ENCODE assay signal across 9 cellular contexts in the genomic region with DNA sequence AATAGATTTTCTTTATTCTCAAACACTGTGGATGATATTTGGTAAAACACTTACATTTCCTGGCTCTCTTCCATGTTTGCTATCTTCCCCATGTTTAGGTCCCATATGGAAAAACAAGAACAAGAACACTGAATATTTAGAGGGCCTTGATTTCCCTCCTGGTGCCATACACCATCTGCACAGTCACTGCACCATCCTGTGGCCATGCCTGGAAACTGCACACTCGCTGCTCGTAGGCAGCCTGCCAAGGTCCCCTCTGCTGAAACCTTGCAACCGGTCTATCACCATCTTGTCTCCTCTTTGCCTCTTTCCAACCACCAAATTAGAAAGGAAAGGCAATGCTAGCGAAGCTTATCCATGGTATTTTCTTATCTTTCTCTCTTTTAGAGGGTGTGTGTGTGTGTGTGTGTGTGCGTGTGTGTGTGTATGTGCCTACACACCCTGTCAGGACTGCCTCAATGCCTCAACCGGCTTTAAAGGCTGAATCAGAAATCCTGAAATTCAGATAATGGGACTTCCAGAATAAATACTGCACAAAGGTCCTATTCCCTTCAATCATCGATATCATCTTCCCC.
DNase-seq lines count a peak whose midpoint lies in the region; ATAC-seq, FAIRE-seq and TF ChIP-seq lines count a peak whose summit lies in the region.
"Had no signal": no experiment of that assay in that cellular context is flagged by ENCODE, and none has a peak within 500 bp of the region (broad histone marks: within the 10 kb centered on the region; RNA-seq: fewer than 3 reads in every experiment).

No MANE protein-coding gene starts in this region.

- H3K27ac ChIP-seq in K562 (ENCODE audit: extremely low read depth, low read depth, low read length), result no peak overlapping the region
- H3K27ac ChIP-seq: thoracic aorta had no signal

- no peaks in the 10 kb centered on the region for H3K36me3 Mint-ChIP-seq in T-helper 2 cell treated with Interferon-gamma antibody and Interleukin-4, amounts not matched to agents 5 μg/mL and 100 μg/mL, for 36 hours (ENCODE audit: low read depth)

- no peak for TF ChIP-seq EP300 in K562 (IDR thresholded peaks at IDR 0.05; ENCODE audit: low read length)

- no peaks in the 10 kb centered on the region for H3K79me2 ChIP-seq in K562 (ENCODE audit: control insufficient read depth, insufficient read depth, low read length)

- no peak overlapping the region for H3K4me3 Mint-ChIP-seq in T-helper 2 cell treated with Interferon-gamma antibody and Interleukin-4, amounts not matched to agents 5 μg/mL and 100 μg/mL, for 36 hours

- peaks cover 3% of the 10 kb centered on the region for H3K4me1 Mint-ChIP-seq in T-helper 2 cell treated with Interferon-gamma antibody and Interleukin-4, amounts not matched to agents 5 μg/mL and 100 μg/mL, for 36 hours (ENCODE audit: low read depth)

- BruUV-seq in K562 (replicated peaks; lab: Mats Ljungman, UMichigan), result no TSS peak

- H3K4me2 ChIP-seq in K562 (ENCODE audit: insufficient read depth, low read length), result no peak overlapping the region

- no peak for TF ChIP-seq POLR2A in K562 (conservative IDR thresholded peaks at IDR 0.05)

- DNase-seq in T-helper 2 cell, result peak in 3 of 5 experiments; percentile 3 to 30 (median 4)
- DNase-seq in T-helper 2 cell treated with Interferon-gamma antibody and Interleukin-4, amounts not matched to agents 5 μg/mL and 100 μg/mL, for 36 hours (ENCODE audit: low spot score), result no peak
- peak; percentile 9 for DNase-seq in T follicular helper cell (ENCODE audit: low read depth)
- DNase-seq in K562 (ENCODE audit: extremely low read depth in 1 of 4, low spot score in 3 of 4), result peak; percentile 15 to 23 (median 18)
- DNase-seq in kidney epithelial cell (ENCODE audit: low read depth), result no peak
- peak; percentile 4 for DNase-seq in stimulated activated CD8-positive, alpha-beta memory T cell treated with anti-CD3 and anti-CD28 coated beads, Interleukin-15, amount 100 ng/mL, for 1 hour (ENCODE audit: low read depth)
- DNase-seq in frontal cortex (ENCODE audit: low spot score in 2 of 2), result no peak

- H3K9me3 Mint-ChIP-seq in T-helper 2 cell treated with Interferon-gamma antibody and Interleukin-4, amounts not matched to agents 5 μg/mL and 100 μg/mL, for 36 hours, result no peaks in the 10 kb centered on the region

- TF ChIP-seq CTCF in LNCAP (IDR thresholded peaks at IDR 0.05) (peak; percentile 68), K562 (IDR thresholded peaks at IDR 0.05 in 2 of 3, conservative IDR thresholded peaks at IDR 0.05 in 1 of 3; ENCODE audit: insufficient read depth in 2 of 3, low read depth in 1 of 3, low read length in 3 of 3) (peak; percentile 47 to 61 (median 58)), kidney epithelial cell (IDR thresholded peaks at IDR 0.05; ENCODE audit: insufficient read depth, low read length, poor library complexity, severe bottlenecking) (peak; percentile 57)

- FAIRE-seq in K562 (lab: Jason Lieb, UNC) (peak; percentile 68), frontal cortex (lab: Jason Lieb, UNC) (no peak)

- 2% methylated on average over 6 of the region's 7 CpGs for WGBS in K562 (ENCODE audit: insufficient coverage, low coverage, missing lambda C conversion rate)

- H3K4me1 ChIP-seq in K562 (replicated peaks in 1 of 2; ENCODE audit: control insufficient read depth in 2 of 2, insufficient read depth in 2 of 2, low read length in 2 of 2), result no peaks in the 10 kb centered on the region

- H4K20me1 ChIP-seq in K562 (replicated peaks; ENCODE audit: control insufficient read depth, insufficient read depth, low read length), result no peaks in the 10 kb centered on the region

- H3K27me3 ChIP-seq in K562 (ENCODE audit: control insufficient read depth in 2 of 2, insufficient read depth in 2 of 2, low read length in 2 of 2) (no peaks in the 10 kb centered on the region), kidney epithelial cell (ENCODE audit: control insufficient read depth, insufficient read depth, low read length) (no peaks in the 10 kb centered on the region)

- no peak overlapping the region for H2AFZ ChIP-seq in K562 (ENCODE audit: low read depth, low read length)

- H3K9me3 ChIP-seq in K562 (replicated peaks; ENCODE audit: control insufficient read depth, insufficient read depth, low read depth, low read length), result no peaks in the 10 kb centered on the region
- H3K9me3 ChIP-seq: thoracic aorta had no signal

- in situ Hi-C loops in K562 (cut with MboI), result loop anchor here (25.0 kb wide), 2 partner anchors 326 to 526 kb away; no protein-coding TSS in a partner anchor

- no peak overlapping the region for H3K9ac ChIP-seq in K562 (ENCODE audit: insufficient read depth in 1 of 2, low read depth in 2 of 2, low read length in 2 of 2)

- H3K36me3 ChIP-seq in K562 (ENCODE audit: control insufficient read depth, insufficient read depth, low read length) (no peaks in the 10 kb centered on the region), kidney epithelial cell (ENCODE audit: control insufficient read depth, insufficient read depth, low read length) (no peaks in the 10 kb centered on the region)
- H3K36me3 ChIP-seq: thoracic aorta had no signal

- TF ChIP-seq RAD21 in K562 (CRISPR knock-in tag; conservative IDR thresholded peaks at IDR 0.05 in 1 of 2, IDR thresholded peaks at IDR 0.05 in 1 of 2), result peak; percentile 42 to 51

- H3K9me1 ChIP-seq in K562 (ENCODE audit: control insufficient read depth, insufficient read depth, low read length), result no peaks in the 10 kb centered on the region

- no peak overlapping the region for H3K27ac Mint-ChIP-seq in T-helper 2 cell treated with Interferon-gamma antibody and Interleukin-4, amounts not matched to agents 5 μg/mL and 100 μg/mL, for 36 hours

- peaks cover 2% of the 10 kb centered on the region for H3K27me3 Mint-ChIP-seq in T-helper 2 cell treated with Interferon-gamma antibody and Interleukin-4, amounts not matched to agents 5 μg/mL and 100 μg/mL, for 36 hours (ENCODE audit: low read depth)

- POLR2A ChIA-PET in K562 (lab: Yijun Ruan, JAX), result no interaction called here

- H3K4me3 ChIP-seq in K562, result no peak overlapping the region
- no peak overlapping the region for H3K4me3 ChIP-seq in kidney epithelial cell (ENCODE audit: low read depth, low read length)
- H3K4me3 ChIP-seq: thoracic aorta had no signal

- peak; percentile 75; the same call in 1 of the 3 replicates for ATAC-seq in K562

- CTCF ChIA-PET in K562 (lab: Yijun Ruan, JAX; ENCODE audit: low intra/inter-chr PET ratio), result interaction anchor here (0.5 to 1.8 kb wide), 4 partner anchors 127 to 785 kb away, joined by 3 to 6 read pairs (median 4); no protein-coding TSS in a partner anchor

- intact Hi-C loops in K562 (cut with micrococcal nuclease), result no loop called here

TF ChIP-seq in K562, 482 proteins besides CTCF, POLR2A, EP300 and RAD21:
- no peak for TF ChIP-seq ZNF124 (CRISPR knock-in tag; IDR thresholded peaks at IDR 0.05)
- TF ChIP-seq FOS (IDR thresholded peaks at IDR 0.05; ENCODE audit: extremely low read depth, insufficient read length), result no peak
- TF ChIP-seq, protein P1, sequence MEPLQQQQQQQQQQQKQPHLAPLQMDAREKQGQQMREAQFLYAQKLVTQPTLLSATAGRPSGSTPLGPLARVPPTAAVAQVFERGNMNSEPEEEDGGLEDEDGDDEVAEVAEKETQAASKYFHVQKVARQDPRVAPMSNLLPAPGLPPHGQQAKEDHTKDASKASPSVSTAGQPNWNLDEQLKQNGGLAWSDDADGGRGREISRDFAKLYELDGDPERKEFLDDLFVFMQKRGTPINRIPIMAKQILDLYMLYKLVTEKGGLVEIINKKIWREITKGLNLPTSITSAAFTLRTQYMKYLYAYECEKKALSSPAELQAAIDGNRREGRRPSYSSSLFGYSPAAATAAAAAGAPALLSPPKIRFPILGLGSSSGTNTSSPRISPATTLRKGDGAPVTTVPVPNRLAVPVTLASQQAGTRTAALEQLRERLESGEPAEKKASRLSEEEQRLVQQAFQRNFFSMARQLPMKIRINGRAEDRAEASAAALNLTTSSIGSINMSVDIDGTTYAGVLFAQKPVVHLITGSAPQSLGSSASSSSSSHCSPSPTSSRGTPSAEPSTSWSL (CRISPR knock-in tag; IDR thresholded peaks at IDR 0.05; ENCODE audit: borderline replicate concordance), result no peak
- TF ChIP-seq ZNF143 (CRISPR knock-in tag; IDR thresholded peaks at IDR 0.05), result no peak
- TF ChIP-seq ZNF263 (CRISPR knock-in tag; IDR thresholded peaks at IDR 0.05; ENCODE audit: borderline replicate concordance), result no peak
- peak; percentile 68 for TF ChIP-seq NFIC (IDR thresholded peaks at IDR 0.05)
- no peak for TF ChIP-seq FOXM1 (IDR thresholded peaks at IDR 0.05; ENCODE audit: low read depth)
- no peak for TF ChIP-seq FOXM1 (CRISPR knock-in tag; IDR thresholded peaks at IDR 0.05; ENCODE audit: low read depth)
- TF ChIP-seq, protein P2, sequence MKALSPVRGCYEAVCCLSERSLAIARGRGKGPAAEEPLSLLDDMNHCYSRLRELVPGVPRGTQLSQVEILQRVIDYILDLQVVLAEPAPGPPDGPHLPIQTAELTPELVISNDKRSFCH (CRISPR knock-in tag; IDR thresholded peaks at IDR 0.05), result no peak
- TF ChIP-seq, protein P2 (tag; IDR thresholded peaks at IDR 0.05), result no peak
- no peak for TF ChIP-seq MEIS2 (IDR thresholded peaks at IDR 0.05; ENCODE audit: partially characterized antibody)
- TF ChIP-seq ETV5 (CRISPR knock-in tag; IDR thresholded peaks at IDR 0.05; ENCODE audit: low read depth), result no peak
- 0 out of 2 replicates have a peak, but pooled peaks have one; percentile 14 for TF ChIP-seq SMC3 (conservative IDR thresholded peaks at IDR 0.05; ENCODE audit: insufficient read depth, low read depth, low read length)
- no peak for TF ChIP-seq SMARCE1 (IDR thresholded peaks at IDR 0.05)
- TF ChIP-seq ZNF140 (CRISPR knock-in tag; IDR thresholded peaks at IDR 0.05), result no peak
TF ChIP-seq in K562: peak in this region for 2.

Comparison
In these comparisons a context has a peak if more than half of its experiments do, and no peak if none do; other contexts are left out.
1. DNase-seq: peak in T-helper 2 cell (3 of 5), T follicular helper cell (single experiment), K562 (4 of 4) and stimulated activated CD8-positive, alpha-beta memory T cell treated with anti-CD3 and anti-CD28 coated beads, Interleukin-15, amount 100 ng/mL, for 1 hour (single experiment); none in T-helper 2 cell treated with Interferon-gamma antibody and Interleukin-4, amounts not matched to agents 5 μg/mL and 100 μg/mL, for 36 hours (single experiment), kidney epithelial cell (single experiment) and frontal cortex (0 of 2).
2. Peak in every context shown above with its lines, with median percentiles within 50 percentile points of each other: CTCF ChIP-seq.